Comparison of ENCODE assay signal across 1 cellular context in the genomic region with DNA sequence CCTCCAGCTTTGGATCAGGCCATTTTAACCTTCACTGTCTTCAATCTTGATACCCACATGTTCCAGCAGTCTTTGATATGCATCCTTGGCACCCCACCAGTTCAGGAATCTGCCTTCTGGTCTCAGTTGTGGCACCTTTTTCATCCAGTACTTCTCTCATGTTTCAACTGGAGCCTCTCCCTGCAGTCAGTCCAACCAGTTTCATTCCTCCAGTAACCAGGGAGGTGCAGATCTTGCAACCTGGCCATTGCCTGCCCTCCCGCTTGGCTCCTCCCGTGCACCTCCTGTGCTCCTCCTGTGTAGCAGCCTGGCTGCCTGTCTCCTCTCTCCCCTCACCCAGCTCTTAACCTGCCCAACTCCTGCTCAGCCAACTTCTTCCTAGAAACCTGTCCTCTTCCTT.
TF ChIP-seq lines count a peak whose summit lies in the region.

No MANE protein-coding gene starts in this region.

TF ChIP-seq in WTC11, 78 proteins besides CTCF, POLR2A, EP300 and RAD21:
- TF ChIP-seq JUN (CRISPR knock-in tag; IDR thresholded peaks at IDR 0.05): no peak
- TF ChIP-seq, protein P1, sequence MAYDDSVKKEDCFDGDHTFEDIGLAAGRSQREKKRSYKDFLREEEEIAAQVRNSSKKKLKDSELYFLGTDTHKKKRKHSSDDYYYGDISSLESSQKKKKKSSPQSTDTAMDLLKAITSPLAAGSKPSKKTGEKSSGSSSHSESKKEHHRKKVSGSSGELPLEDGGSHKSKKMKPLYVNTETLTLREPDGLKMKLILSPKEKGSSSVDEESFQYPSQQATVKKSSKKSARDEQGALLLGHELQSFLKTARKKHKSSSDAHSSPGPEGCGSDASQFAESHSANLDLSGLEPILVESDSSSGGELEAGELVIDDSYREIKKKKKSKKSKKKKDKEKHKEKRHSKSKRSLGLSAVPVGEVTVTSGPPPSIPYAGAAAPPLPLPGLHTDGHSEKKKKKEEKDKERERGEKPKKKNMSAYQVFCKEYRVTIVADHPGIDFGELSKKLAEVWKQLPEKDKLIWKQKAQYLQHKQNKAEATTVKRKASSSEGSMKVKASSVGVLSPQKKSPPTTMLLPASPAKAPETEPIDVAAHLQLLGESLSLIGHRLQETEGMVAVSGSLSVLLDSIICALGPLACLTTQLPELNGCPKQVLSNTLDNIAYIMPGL (CRISPR knock-in tag; IDR thresholded peaks at IDR 0.05): no peak
- TF ChIP-seq KAT7 (CRISPR knock-in tag; IDR thresholded peaks at IDR 0.05; ENCODE audit: borderline replicate concordance): no peak
- TF ChIP-seq ZNF219 (CRISPR knock-in tag; IDR thresholded peaks at IDR 0.05; ENCODE audit: borderline replicate concordance): no peak
- no peak for TF ChIP-seq ZNF121 (CRISPR knock-in tag; IDR thresholded peaks at IDR 0.05)
- TF ChIP-seq, protein P2, sequence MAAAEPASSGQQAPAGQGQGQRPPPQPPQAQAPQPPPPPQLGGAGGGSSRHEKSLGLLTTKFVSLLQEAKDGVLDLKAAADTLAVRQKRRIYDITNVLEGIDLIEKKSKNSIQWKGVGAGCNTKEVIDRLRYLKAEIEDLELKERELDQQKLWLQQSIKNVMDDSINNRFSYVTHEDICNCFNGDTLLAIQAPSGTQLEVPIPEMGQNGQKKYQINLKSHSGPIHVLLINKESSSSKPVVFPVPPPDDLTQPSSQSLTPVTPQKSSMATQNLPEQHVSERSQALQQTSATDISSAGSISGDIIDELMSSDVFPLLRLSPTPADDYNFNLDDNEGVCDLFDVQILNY (CRISPR knock-in tag; IDR thresholded peaks at IDR 0.05): no peak
- TF ChIP-seq, protein P3, sequence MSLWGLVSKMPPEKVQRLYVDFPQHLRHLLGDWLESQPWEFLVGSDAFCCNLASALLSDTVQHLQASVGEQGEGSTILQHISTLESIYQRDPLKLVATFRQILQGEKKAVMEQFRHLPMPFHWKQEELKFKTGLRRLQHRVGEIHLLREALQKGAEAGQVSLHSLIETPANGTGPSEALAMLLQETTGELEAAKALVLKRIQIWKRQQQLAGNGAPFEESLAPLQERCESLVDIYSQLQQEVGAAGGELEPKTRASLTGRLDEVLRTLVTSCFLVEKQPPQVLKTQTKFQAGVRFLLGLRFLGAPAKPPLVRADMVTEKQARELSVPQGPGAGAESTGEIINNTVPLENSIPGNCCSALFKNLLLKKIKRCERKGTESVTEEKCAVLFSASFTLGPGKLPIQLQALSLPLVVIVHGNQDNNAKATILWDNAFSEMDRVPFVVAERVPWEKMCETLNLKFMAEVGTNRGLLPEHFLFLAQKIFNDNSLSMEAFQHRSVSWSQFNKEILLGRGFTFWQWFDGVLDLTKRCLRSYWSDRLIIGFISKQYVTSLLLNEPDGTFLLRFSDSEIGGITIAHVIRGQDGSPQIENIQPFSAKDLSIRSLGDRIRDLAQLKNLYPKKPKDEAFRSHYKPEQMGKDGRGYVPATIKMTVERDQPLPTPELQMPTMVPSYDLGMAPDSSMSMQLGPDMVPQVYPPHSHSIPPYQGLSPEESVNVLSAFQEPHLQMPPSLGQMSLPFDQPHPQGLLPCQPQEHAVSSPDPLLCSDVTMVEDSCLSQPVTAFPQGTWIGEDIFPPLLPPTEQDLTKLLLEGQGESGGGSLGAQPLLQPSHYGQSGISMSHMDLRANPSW (CRISPR knock-in tag; conservative IDR thresholded peaks at IDR 0.05; ENCODE audit: low read depth): no peak
- TF ChIP-seq MYBL2 (CRISPR knock-in tag; IDR thresholded peaks at IDR 0.05): no peak
- TF ChIP-seq, protein P4, sequence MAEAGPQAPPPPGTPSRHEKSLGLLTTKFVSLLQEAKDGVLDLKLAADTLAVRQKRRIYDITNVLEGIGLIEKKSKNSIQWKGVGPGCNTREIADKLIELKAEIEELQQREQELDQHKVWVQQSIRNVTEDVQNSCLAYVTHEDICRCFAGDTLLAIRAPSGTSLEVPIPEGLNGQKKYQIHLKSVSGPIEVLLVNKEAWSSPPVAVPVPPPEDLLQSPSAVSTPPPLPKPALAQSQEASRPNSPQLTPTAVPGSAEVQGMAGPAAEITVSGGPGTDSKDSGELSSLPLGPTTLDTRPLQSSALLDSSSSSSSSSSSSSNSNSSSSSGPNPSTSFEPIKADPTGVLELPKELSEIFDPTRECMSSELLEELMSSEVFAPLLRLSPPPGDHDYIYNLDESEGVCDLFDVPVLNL (CRISPR knock-in tag; IDR thresholded peaks at IDR 0.05; ENCODE audit: borderline replicate concordance, low read depth): no peak
- no peak for TF ChIP-seq SP1 (CRISPR knock-in tag; conservative IDR thresholded peaks at IDR 0.05)
- TF ChIP-seq HMGA2 (CRISPR knock-in tag; IDR thresholded peaks at IDR 0.05): no peak
- TF ChIP-seq, protein P5, sequence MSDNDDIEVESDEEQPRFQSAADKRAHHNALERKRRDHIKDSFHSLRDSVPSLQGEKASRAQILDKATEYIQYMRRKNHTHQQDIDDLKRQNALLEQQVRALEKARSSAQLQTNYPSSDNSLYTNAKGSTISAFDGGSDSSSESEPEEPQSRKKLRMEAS (CRISPR knock-in tag; IDR thresholded peaks at IDR 0.05): no peak
- TF ChIP-seq, protein P6, sequence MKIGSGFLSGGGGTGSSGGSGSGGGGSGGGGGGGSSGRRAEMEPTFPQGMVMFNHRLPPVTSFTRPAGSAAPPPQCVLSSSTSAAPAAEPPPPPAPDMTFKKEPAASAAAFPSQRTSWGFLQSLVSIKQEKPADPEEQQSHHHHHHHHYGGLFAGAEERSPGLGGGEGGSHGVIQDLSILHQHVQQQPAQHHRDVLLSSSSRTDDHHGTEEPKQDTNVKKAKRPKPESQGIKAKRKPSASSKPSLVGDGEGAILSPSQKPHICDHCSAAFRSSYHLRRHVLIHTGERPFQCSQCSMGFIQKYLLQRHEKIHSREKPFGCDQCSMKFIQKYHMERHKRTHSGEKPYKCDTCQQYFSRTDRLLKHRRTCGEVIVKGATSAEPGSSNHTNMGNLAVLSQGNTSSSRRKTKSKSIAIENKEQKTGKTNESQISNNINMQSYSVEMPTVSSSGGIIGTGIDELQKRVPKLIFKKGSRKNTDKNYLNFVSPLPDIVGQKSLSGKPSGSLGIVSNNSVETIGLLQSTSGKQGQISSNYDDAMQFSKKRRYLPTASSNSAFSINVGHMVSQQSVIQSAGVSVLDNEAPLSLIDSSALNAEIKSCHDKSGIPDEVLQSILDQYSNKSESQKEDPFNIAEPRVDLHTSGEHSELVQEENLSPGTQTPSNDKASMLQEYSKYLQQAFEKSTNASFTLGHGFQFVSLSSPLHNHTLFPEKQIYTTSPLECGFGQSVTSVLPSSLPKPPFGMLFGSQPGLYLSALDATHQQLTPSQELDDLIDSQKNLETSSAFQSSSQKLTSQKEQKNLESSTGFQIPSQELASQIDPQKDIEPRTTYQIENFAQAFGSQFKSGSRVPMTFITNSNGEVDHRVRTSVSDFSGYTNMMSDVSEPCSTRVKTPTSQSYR (CRISPR knock-in tag; IDR thresholded peaks at IDR 0.05): no peak
TF ChIP-seq in WTC11: peak in this region for 0.
